2 cellular contexts compared by ENCODE assay signal in the genomic region with DNA sequence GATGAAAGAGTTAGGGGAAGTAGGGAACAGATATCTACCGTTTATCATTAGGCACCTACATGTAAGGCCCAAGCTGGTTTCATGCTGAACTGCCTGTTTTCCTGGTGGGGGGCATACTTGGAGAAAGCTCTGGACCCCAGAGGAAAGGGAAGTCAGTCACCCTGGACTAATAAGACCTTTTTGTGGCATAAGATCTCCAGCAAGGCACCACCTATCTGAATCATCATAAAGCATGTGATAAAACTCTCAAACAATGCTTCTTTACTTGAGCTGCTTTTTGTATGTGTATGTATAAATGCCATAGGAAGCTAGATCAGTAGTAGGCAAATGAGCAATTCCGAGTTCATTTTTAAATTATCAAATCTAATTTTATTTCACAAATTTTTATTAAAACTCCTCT.
TF ChIP-seq lines count a peak whose summit lies in the region.

No MANE protein-coding gene starts in this region.

TF ChIP-seq in A549, 52 proteins besides CTCF, POLR2A, EP300 and RAD21:
- TF ChIP-seq ZNF302 (CRISPR knock-in tag; IDR thresholded peaks at IDR 0.05): no peak
- TF ChIP-seq EHMT2 (IDR thresholded peaks at IDR 0.05; ENCODE audit: low read depth): no peak
- TF ChIP-seq, protein P1, sequence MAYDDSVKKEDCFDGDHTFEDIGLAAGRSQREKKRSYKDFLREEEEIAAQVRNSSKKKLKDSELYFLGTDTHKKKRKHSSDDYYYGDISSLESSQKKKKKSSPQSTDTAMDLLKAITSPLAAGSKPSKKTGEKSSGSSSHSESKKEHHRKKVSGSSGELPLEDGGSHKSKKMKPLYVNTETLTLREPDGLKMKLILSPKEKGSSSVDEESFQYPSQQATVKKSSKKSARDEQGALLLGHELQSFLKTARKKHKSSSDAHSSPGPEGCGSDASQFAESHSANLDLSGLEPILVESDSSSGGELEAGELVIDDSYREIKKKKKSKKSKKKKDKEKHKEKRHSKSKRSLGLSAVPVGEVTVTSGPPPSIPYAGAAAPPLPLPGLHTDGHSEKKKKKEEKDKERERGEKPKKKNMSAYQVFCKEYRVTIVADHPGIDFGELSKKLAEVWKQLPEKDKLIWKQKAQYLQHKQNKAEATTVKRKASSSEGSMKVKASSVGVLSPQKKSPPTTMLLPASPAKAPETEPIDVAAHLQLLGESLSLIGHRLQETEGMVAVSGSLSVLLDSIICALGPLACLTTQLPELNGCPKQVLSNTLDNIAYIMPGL (CRISPR knock-in tag; IDR thresholded peaks at IDR 0.05; ENCODE audit: borderline replicate concordance): no peak
- no peak for TF ChIP-seq HDAC2 (IDR thresholded peaks at IDR 0.05)
- TF ChIP-seq CBX2 (IDR thresholded peaks at IDR 0.05; ENCODE audit: borderline replicate concordance, low read depth): no peak
- no peak for TF ChIP-seq ZFP36 (IDR thresholded peaks at IDR 0.05; ENCODE audit: borderline replicate concordance, partially characterized antibody)
- TF ChIP-seq CHD2 (IDR thresholded peaks at IDR 0.05; ENCODE audit: low read length, partially characterized antibody): no peak
- TF ChIP-seq ZC3H11A (IDR thresholded peaks at IDR 0.05): no peak
- no peak for TF ChIP-seq RCOR1 (IDR thresholded peaks at IDR 0.05; ENCODE audit: low read depth, low read length)
- TF ChIP-seq HOXB5 (CRISPR knock-in tag; IDR thresholded peaks at IDR 0.05): no peak
- TF ChIP-seq CHD4 (IDR thresholded peaks at IDR 0.05; ENCODE audit: borderline replicate concordance): no peak
- no peak for TF ChIP-seq HOXA7 (CRISPR knock-in tag; IDR thresholded peaks at IDR 0.05)
- TF ChIP-seq HEYL (CRISPR knock-in tag; IDR thresholded peaks at IDR 0.05): no peak
TF ChIP-seq in A549: peak in this region for 0.

TF ChIP-seq in endothelial cell of umbilical vein, 7 proteins besides CTCF, POLR2A, EP300 and RAD21:
- TF ChIP-seq POLR2AphosphoS5 (IDR thresholded peaks at IDR 0.05; ENCODE audit: insufficient read depth, low read depth, low read length) (peak; percentile 16), JUN (IDR thresholded peaks at IDR 0.05; ENCODE audit: borderline replicate concordance, insufficient read depth, insufficient read length, low read depth) (peak; percentile 45), GATA2 (IDR thresholded peaks at IDR 0.05; ENCODE audit: insufficient read depth, insufficient read length, low read depth, low read length) (peak; percentile 36), MYC (IDR thresholded peaks at IDR 0.05; ENCODE audit: low read depth, low read length) (no peak), FOS (IDR thresholded peaks at IDR 0.05; ENCODE audit: borderline replicate concordance, insufficient read depth, low read length) (peak; percentile 55), EZH2 (IDR thresholded peaks at IDR 0.05; ENCODE audit: borderline replicate concordance, low read depth, low read length, severe bottlenecking) (no peak)
- TF ChIP-seq, protein P2, sequence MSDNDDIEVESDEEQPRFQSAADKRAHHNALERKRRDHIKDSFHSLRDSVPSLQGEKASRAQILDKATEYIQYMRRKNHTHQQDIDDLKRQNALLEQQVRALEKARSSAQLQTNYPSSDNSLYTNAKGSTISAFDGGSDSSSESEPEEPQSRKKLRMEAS (IDR thresholded peaks at IDR 0.05; ENCODE audit: insufficient read depth, insufficient read length): no peak
TF ChIP-seq in endothelial cell of umbilical vein: peak in this region for 4.
